26 cellular contexts compared by ENCODE assay signal in the genomic region with DNA sequence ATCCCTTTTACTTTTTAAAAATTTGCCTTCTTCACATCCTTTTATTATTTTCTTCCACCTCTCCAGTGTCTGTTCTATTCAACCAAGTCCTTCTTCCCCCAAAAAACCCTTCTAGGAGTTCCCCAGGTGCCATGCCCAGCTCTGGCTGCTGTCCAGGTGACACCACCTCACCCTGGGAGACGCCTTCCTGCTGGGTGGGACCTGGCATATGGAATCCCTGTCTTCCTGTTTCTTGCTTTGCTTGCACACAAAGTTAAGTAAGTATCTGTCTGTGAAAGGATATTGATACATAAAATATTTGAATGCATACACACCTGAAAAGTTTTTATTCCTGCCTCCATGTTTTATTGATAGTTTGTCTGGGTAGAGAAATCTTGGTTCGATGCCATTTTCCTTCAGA. TPM values are rescaled to one million over a fixed set of nuclear protein-coding genes. Genes with fewer than 3 reads are reported as not detected.
"Had no signal": no experiment of that assay in that cellular context is flagged by ENCODE, and none has a peak within 500 bp of the region (broad histone marks: within the 10 kb centered on the region; RNA-seq: fewer than 3 reads in every experiment).

No MANE protein-coding gene starts in this region.

- H3K27ac Mint-ChIP-seq: activated T-helper 17 cell treated with anti-CD3 and anti-CD28 coated beads, Interleukin-2, amount 50 U/mL, for 72 hours; nephron; progenitor cell of endocrine pancreas had no signal

- ATAC-seq: activated CD4-positive, CD25-positive, alpha-beta regulatory T cell treated with anti-CD3 and anti-CD28 coated beads, Interleukin-2, amount 50 U/mL, for 24 hours; activated T-cell treated with anti-CD3 and anti-CD28 coated beads, Interleukin-2, amount 50 U/mL, for 4 hours; activated T-helper 17 cell treated with anti-CD3 and anti-CD28 coated beads, Interleukin-2, amount 50 U/mL, for 72 hours; gastrocnemius medialis; right lobe of liver had no signal

- H3K27ac ChIP-seq: brain microvascular endothelial cell, epithelial cell of prostate, gastrocnemius medialis, left ventricle myocardium inferior, neutrophil, ovary, right lobe of liver, tibial nerve, WERI-Rb-1 had no signal

- H3K4me1 Mint-ChIP-seq: activated T-helper 17 cell treated with anti-CD3 and anti-CD28 coated beads, Interleukin-2, amount 50 U/mL, for 72 hours; nephron had no signal

- H3K9me3 ChIP-seq: gastrocnemius medialis, neutrophil, ovary, right lobe of liver had no signal

- H3K4me3 Mint-ChIP-seq: activated T-cell treated with anti-CD3 and anti-CD28 coated beads, Interleukin-2, amount 50 U/mL, for 4 hours; activated T-helper 17 cell treated with anti-CD3 and anti-CD28 coated beads, Interleukin-2, amount 50 U/mL, for 72 hours; nephron had no signal

- H3K27me3 ChIP-seq: brain microvascular endothelial cell, gastrocnemius medialis, ovary, right lobe of liver, tibial nerve had no signal

- H3K4me1 ChIP-seq: gastrocnemius medialis, left ventricle myocardium inferior, right lobe of liver, tibial nerve had no signal

- H3K4me3 ChIP-seq: gastrocnemius medialis, left ventricle myocardium inferior, lung, ovary, right lobe of liver, tibial nerve had no signal

- DNase-seq: activated CD4-positive, alpha-beta T cell treated with anti-CD3 and anti-CD28 coated beads for 48 hours; activated CD4-positive, alpha-beta T cell treated with anti-CD3 and anti-CD28 coated beads, Interleukin-2, amount 50 U/mL, for 48 hours; activated CD8-positive, alpha-beta memory T cell treated with anti-CD3 and anti-CD28 coated beads, Interleukin-2, amount 50 U/mL, for 48 hours; activated gamma-delta T cell treated with Interleukin-2 at 50 U/mL for 16 hours; activated naive CD4-positive, alpha-beta T cell treated with anti-CD3 and anti-CD28 coated beads, Interleukin-2, amount 50 U/mL, for 16 hours; activated T-cell treated with anti-CD3 and anti-CD28 coated beads, Interleukin-2, amount 50 U/mL, for 4 hours; amniotic stem cell; brain microvascular endothelial cell; central memory CD4-positive, alpha-beta T cell; gastrocnemius medialis; glutamatergic neuron; left ventricle myocardium inferior; ovary; right lobe of liver; stimulated activated CD4-positive, alpha-beta T cell treated with anti-CD3 and anti-CD28 coated beads, Interleukin-2, amount 100 ng/mL, for 48 hours; stimulated activated naive CD4-positive, alpha-beta T cell treated with Interleukin-2 at 50 U/mL for 16 hours; WERI-Rb-1 had no signal

- H3K9me3 Mint-ChIP-seq: activated T-cell treated with anti-CD3 and anti-CD28 coated beads, Interleukin-2, amount 50 U/mL, for 4 hours; activated T-helper 17 cell treated with anti-CD3 and anti-CD28 coated beads, Interleukin-2, amount 50 U/mL, for 72 hours had no signal

- H3K36me3 ChIP-seq: brain microvascular endothelial cell, gastrocnemius medialis, left ventricle myocardium inferior, neutrophil, ovary, right lobe of liver, tibial nerve, WERI-Rb-1 had no signal

RNA-seq across cellular contexts. Expression of a gene that starts 47.2 kb away (rescaled TPM):
- total RNA-seq: activated T-cell treated with anti-CD3 and anti-CD28 coated beads, Interleukin-2, amount 50 U/mL, for 4 hours; activated T-helper 17 cell treated with anti-CD3 and anti-CD28 coated beads, Interleukin-2, amount 50 U/mL, for 72 hours; renal cortical epithelial cell had no signal
